2 cellular contexts compared by ENCODE assay signal in the genomic region with DNA sequence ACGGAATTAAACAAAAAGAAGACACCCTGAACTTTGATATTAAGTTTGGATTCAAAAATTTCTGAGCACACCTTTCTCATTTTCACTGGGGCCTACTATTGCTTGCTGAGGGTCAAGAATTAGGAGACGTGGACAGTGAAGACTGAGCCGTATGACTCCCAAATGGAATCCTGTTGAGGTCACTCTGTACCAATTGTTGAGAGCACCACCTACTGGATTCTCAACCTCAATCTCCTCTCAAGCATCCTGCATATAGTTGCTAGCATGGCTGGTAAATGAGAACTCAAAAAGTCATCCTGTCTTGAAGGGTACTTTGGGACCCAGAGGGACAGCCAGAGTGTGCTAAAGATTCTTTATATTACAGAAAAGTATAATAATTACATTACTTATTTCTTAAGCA.
TF ChIP-seq lines count a peak whose summit lies in the region.

No MANE protein-coding gene starts in this region.

TF ChIP-seq in IMR-90, 13 proteins besides CTCF, POLR2A, EP300 and RAD21:
- TF ChIP-seq MAFK (IDR thresholded peaks at IDR 0.05; ENCODE audit: low read depth, low read length): no peak
- no peak for TF ChIP-seq MXI1 (IDR thresholded peaks at IDR 0.05; ENCODE audit: borderline replicate concordance, low read depth, low read length)
- no peak for TF ChIP-seq FOS (IDR thresholded peaks at IDR 0.05; ENCODE audit: low read depth, low read length)
- no peak for TF ChIP-seq RCOR1 (IDR thresholded peaks at IDR 0.05; ENCODE audit: insufficient replicate concordance, low read length)

TF ChIP-seq in HepG2, 621 proteins besides CTCF, POLR2A, EP300 and RAD21:
- TF ChIP-seq ZNF788 (CRISPR knock-in tag; IDR thresholded peaks at IDR 0.05; ENCODE audit: borderline replicate concordance): no peak
- TF ChIP-seq STAG1 (CRISPR knock-in tag; IDR thresholded peaks at IDR 0.05): peak; percentile 45
- TF ChIP-seq ZNF777 (CRISPR knock-in tag; IDR thresholded peaks at IDR 0.05): no peak
